In genomic region chr1:28078680-28079626, GRCh38 we compare ENCODE assay signal across 10 cellular contexts. TPM values are rescaled to one million over a fixed set of nuclear protein-coding genes. Genes with fewer than 3 reads are reported as not detected.
A peak's percentile ranks its signal among the peaks of the same experiment; 100 is the strongest.
DNase-seq lines count a peak whose midpoint lies in the region; ATAC-seq, FAIRE-seq and TF ChIP-seq lines count a peak whose summit lies in the region.
"Had no signal": no experiment of that assay in that cellular context is flagged by ENCODE, and none has a peak within 500 bp of the region (broad histone marks: within the 10 kb centered on the region; RNA-seq: fewer than 3 reads in every experiment).

No MANE protein-coding gene starts in this region.

- peaks cover 5% of the 10 kb centered on the region; the same call in 1 of the 2 replicates for H4K20me1 ChIP-seq in SU-DHL-6 (ENCODE audit: low read depth, low read length)

- no peak overlapping the region for H3K9ac ChIP-seq in SU-DHL-6 (ENCODE audit: low read length)

- TF ChIP-seq CTCF in SU-DHL-6 (IDR thresholded peaks at IDR 0.05; ENCODE audit: insufficient read depth, low read length, poor library complexity, severe bottlenecking) (no peak), foreskin fibroblast (IDR thresholded peaks at IDR 0.05; ENCODE audit: low read depth, low read length) (no peak), pancreas (IDR thresholded peaks at IDR 0.05) (no peak), coronary artery (IDR thresholded peaks at IDR 0.05) (no peak), vagina (IDR thresholded peaks at IDR 0.05) (no peak)

- peaks cover 100% of the 10 kb centered on the region for H3K79me2 ChIP-seq in SU-DHL-6 (ENCODE audit: insufficient read depth, low read length)

- ATAC-seq in pancreas (peak; percentile 53 to 77 (median 64)), HG03457 (IDR thresholded peaks at IDR 0.05; ENCODE audit: unreplicated experiment) (no peak)

- H3K36me3 ChIP-seq in SU-DHL-6 (ENCODE audit: low read length) (peaks cover 12% of the 10 kb centered on the region), pancreas (peaks cover 0 to 5% (median 0%) of the 10 kb centered on the region in 3 donors), vagina (peaks cover 0 to 8% of the 10 kb centered on the region in 2 donors)

- peak overlapping the region; percentile 8 for H3K4me2 ChIP-seq in SU-DHL-6 (ENCODE audit: low read depth, low read length, poor library complexity, severe bottlenecking)

- no peak for TF ChIP-seq POLR2A in vagina (IDR thresholded peaks at IDR 0.05)

- H3K27me3 ChIP-seq in SU-DHL-6 (ENCODE audit: low read length) = no peaks in the 10 kb centered on the region
- H3K27me3 ChIP-seq in pancreas = no peaks in the 10 kb centered on the region
- no peaks in the 10 kb centered on the region for H3K27me3 ChIP-seq in vagina

- DNase-seq in GM03348 (ENCODE audit: low spot score) (peak; percentile 18), foreskin fibroblast (peak; percentile 53 to 68), pancreas (no peak), coronary artery (ENCODE audit: low spot score) (no peak), vagina (ENCODE audit: extremely low spot score in 2 of 2) (no peak), NCI-H524 (lab: John Stamatoyannopoulos, UW) (no peak)
- DNase-seq: activated CD4-positive, alpha-beta T cell treated with anti-CD3 and anti-CD28 coated beads for 48 hours; KG1 had no signal

- H2AFZ ChIP-seq in SU-DHL-6 (ENCODE audit: low read depth, low read length, severe bottlenecking) = no peak overlapping the region

- no peaks in the 10 kb centered on the region for H3K9me3 ChIP-seq in SU-DHL-6 (ENCODE audit: insufficient read depth, low read length)
- no peaks in the 10 kb centered on the region for H3K9me3 ChIP-seq in pancreas
- H3K9me3 ChIP-seq in vagina = no peaks in the 10 kb centered on the region

- H3F3A ChIP-seq in SU-DHL-6 (ENCODE audit: insufficient read depth) = peaks cover 47% of the 10 kb centered on the region

- 48 to 64% methylated on average over 8 of the region's 8 CpGs for WGBS in pancreas, 2 donors

- peak overlapping the region; percentile 48 for H3K27ac ChIP-seq in SU-DHL-6 (ENCODE audit: low read depth, low read length)
- peak overlapping the region in 2 of 4 donors; percentile 53 to 61 for H3K27ac ChIP-seq in pancreas
- H3K27ac ChIP-seq in coronary artery = no peak overlapping the region
- H3K27ac ChIP-seq in vagina = no peak overlapping the region

- H3K4me1 ChIP-seq in pancreas = peaks cover 6 to 15% (median 10%) of the 10 kb centered on the region in 3 donors
- H3K4me1 ChIP-seq in vagina = peaks cover 16% of the 10 kb centered on the region

- FAIRE-seq in pancreas (lab: Jason Lieb, UNC) = no peak

- H3K4me3 ChIP-seq in SU-DHL-6 (ENCODE audit: insufficient read depth, low read length, poor library complexity, severe bottlenecking) (no peak overlapping the region), foreskin fibroblast (ENCODE audit: low read depth in 1 of 2, low read length in 2 of 2) (no peak overlapping the region), pancreas (no peak overlapping the region), coronary artery (no peak overlapping the region), vagina (no peak overlapping the region)

- no peaks in the 10 kb centered on the region for H3K9me2 ChIP-seq in SU-DHL-6 (replicated peaks; ENCODE audit: insufficient read depth, low read length)

- intact Hi-C loops in pancreas (cut with DNase I) = no loop called here
- intact Hi-C loops in vagina (cut with DNase I) = no loop called here

RNA-seq across cellular contexts. Expression of gene EYA3, which starts 9.5 kb away (rescaled TPM):
- total RNA-seq in pancreas (10 to 100 TPM in 2 of 6 donors, 1 to 10 TPM in 4; 6.0 to 14.6 (median 8.3) TPM), vagina (16.0 TPM)
- polyA plus RNA-seq in pancreas = 1 to 10 TPM; 3.4 to 4.6 TPM

Comparison
In these comparisons a context has a peak if more than half of its experiments do, and no peak if none do; other contexts are left out.
1. DNase-seq: peak in GM03348 (single experiment) and foreskin fibroblast (2 of 2); none in pancreas (0 of 6), coronary artery (single experiment), vagina (0 of 2) and NCI-H524 (0 of 2).